In genomic region chr20:48070961-48071645, GRCh38 we compare ENCODE assay signal across 24 cellular contexts.
"Had no signal": no experiment of that assay in that cellular context is flagged by ENCODE, and none has a peak within 500 bp of the region (broad histone marks: within the 10 kb centered on the region; RNA-seq: fewer than 3 reads in every experiment).

No MANE protein-coding gene starts in this region.

- H3K27ac ChIP-seq: adrenal gland, ascending aorta, brain microvascular endothelial cell, heart right ventricle, lower lobe of right lung, parathyroid adenoma, psoas muscle, thoracic aorta had no signal

- H3K4me1 ChIP-seq: ascending aorta, heart right ventricle, lower lobe of right lung, parathyroid adenoma, psoas muscle, spleen had no signal

- H3K4me3 ChIP-seq: adrenal gland, ascending aorta, heart right ventricle, lower lobe of right lung, psoas muscle, spleen, thoracic aorta had no signal

- DNase-seq: activated CD4-positive, alpha-beta T cell treated with anti-CD3 and anti-CD28 coated beads for 36 hours; activated CD4-positive, alpha-beta T cell treated with anti-CD3 and anti-CD28 coated beads, Interleukin-2, amount 50 U/mL, for 4 hours; activated CD4-positive, CD25-positive, alpha-beta regulatory T cell; activated effector memory CD4-positive, alpha-beta T cell treated with anti-CD3 and anti-CD28 coated beads, Interleukin-2, amount 50 U/mL, for 16 hours; activated naive CD4-positive, alpha-beta T cell treated with anti-CD3 and anti-CD28 coated beads for 36 hours; activated naive CD8-positive, alpha-beta T cell treated with anti-CD3 and anti-CD28 coated beads for 36 hours; brain microvascular endothelial cell; caudate nucleus; cortex of kidney; effector memory CD8-positive, alpha-beta T cell; erythroblast; foreskin melanocyte; heart right ventricle; lower lobe of right lung; naive B cell; psoas muscle; spleen; stimulated activated naive CD4-positive, alpha-beta T cell treated with Interleukin-2 at 50 U/mL for 16 hours; T-helper 1 cell had no signal

- H3K9me3 ChIP-seq: adrenal gland, ascending aorta, lower lobe of right lung, psoas muscle, thoracic aorta had no signal

- ATAC-seq: activated CD4-positive, alpha-beta T cell treated with anti-CD3 and anti-CD28 coated beads for 36 hours; effector memory CD8-positive, alpha-beta T cell; heart right ventricle; left lobe of liver; lower lobe of right lung; psoas muscle had no signal

- H3K36me3 ChIP-seq: adrenal gland, ascending aorta, brain microvascular endothelial cell, heart right ventricle, lower lobe of right lung, spleen, thoracic aorta had no signal

- H3K27me3 ChIP-seq: adrenal gland, ascending aorta, brain microvascular endothelial cell had no signal
